13 cellular contexts compared by ENCODE assay signal in genomic region chr7:30159153-30159552, GRCh38. TPM values are rescaled to one million over a fixed set of nuclear protein-coding genes. Genes with fewer than 3 reads are reported as not detected.
A peak's percentile ranks its signal among the peaks of the same experiment; 100 is the strongest.
DNase-seq lines count a peak whose midpoint lies in the region; ATAC-seq and TF ChIP-seq lines count a peak whose summit lies in the region.
"Had no signal": no experiment of that assay in that cellular context is flagged by ENCODE, and none has a peak within 500 bp of the region (broad histone marks: within the 10 kb centered on the region; RNA-seq: fewer than 3 reads in every experiment).

No MANE protein-coding gene starts in this region.

- 37 to 59% (median 40%) methylated on average over 4 of the region's 4 CpGs for WGBS in spleen, 5 donors

- peaks cover 15 to 67% (median 45%) of the 10 kb centered on the region in 6 donors for H3K4me1 ChIP-seq in spleen
- H3K4me1 ChIP-seq: psoas muscle had no signal

- no peaks in the 10 kb centered on the region for H3K9me3 Mint-ChIP-seq in activated naive CD4-positive, alpha-beta T cell treated with anti-CD3 and anti-CD28 coated beads, Interleukin-2, amount 10 ng/mL, durations not matched to agents 7 days and 5 days
- H3K9me3 Mint-ChIP-seq: activated T-helper 2 cell treated with anti-CD3 and anti-CD28 coated beads, Interferon-gamma antibody, Interleukin-2, Interleukin-4, amounts not matched to agents 10 μg/mL and 5 μg/mL and 100 μg/mL, durations not matched to agents 14 hours and 24 hours and 36 hours had no signal

- TF ChIP-seq CTCF in spleen (IDR thresholded peaks at IDR 0.05 in 8 of 11, conservative IDR thresholded peaks at IDR 0.05 in 3 of 11) = no peak

- H3K4me3 ChIP-seq in spleen = peak overlapping the region in 1 of 8 donors; percentile 38
- H3K4me3 ChIP-seq: psoas muscle, thyroid gland had no signal

- intact Hi-C loops in spleen (cut with DNase I; ENCODE audit: low total_unique reads) = no loop called here

- no peak overlapping the region for H3K4me3 Mint-ChIP-seq in activated naive CD4-positive, alpha-beta T cell treated with anti-CD3 and anti-CD28 coated beads, Interleukin-2, amount 10 ng/mL, durations not matched to agents 7 days and 5 days

- DNase-seq in Kasumi-1 (lab: John Stamatoyannopoulos, UW) (peak; percentile 86 to 89), SKM-1 treated with dmso at 0.1 percent for 144 hours (lab: John Stamatoyannopoulos, UW; ENCODE audit: unreplicated experiment) (peak; percentile 78), spleen (no peak), ecto neural progenitor cell (ENCODE audit: low spot score) (no peak)
- DNase-seq in activated effector memory CD4-positive, alpha-beta T cell treated with Interleukin-2 at 50 U/mL for 16 hours = no peak
- DNase-seq in activated naive CD4-positive, alpha-beta T cell treated with anti-CD3 and anti-CD28 coated beads, Interleukin-2, amount 10 ng/mL, durations not matched to agents 7 days and 5 days = no peak
- DNase-seq: activated CD4-positive, alpha-beta T cell treated with anti-CD3 and anti-CD28 coated beads, Interleukin-2, amount 50 U/mL, for 4 hours; left cardiac atrium; NCI-H187; psoas muscle had no signal

- no peaks in the 10 kb centered on the region for H3K9me3 ChIP-seq in spleen
- H3K9me3 ChIP-seq: psoas muscle, thyroid gland had no signal

- peaks cover 73% of the 10 kb centered on the region for H3K4me1 Mint-ChIP-seq in activated naive CD4-positive, alpha-beta T cell treated with anti-CD3 and anti-CD28 coated beads, Interleukin-2, amount 10 ng/mL, durations not matched to agents 7 days and 5 days

- H3K27ac ChIP-seq in spleen = peak overlapping the region in 6 of 8 donors; percentile 8 to 71 (median 59)
- H3K27ac ChIP-seq: psoas muscle, thyroid gland had no signal

- no peak overlapping the region for H3K27ac Mint-ChIP-seq in activated naive CD4-positive, alpha-beta T cell treated with anti-CD3 and anti-CD28 coated beads, Interleukin-2, amount 10 ng/mL, durations not matched to agents 7 days and 5 days

- CTCF ChIA-PET in activated naive CD4-positive, alpha-beta T cell treated with anti-CD3 and anti-CD28 coated beads, Interleukin-2, amount 10 ng/mL, durations not matched to agents 7 days and 5 days (lab: Charles Lee) = interaction anchor here (1.0 to 1.2 kb wide), 2 partner anchors 17 to 25 kb away, joined by 3 read pairs; partner anchors contain the start of gene MTURN

- TF ChIP-seq POLR2A in spleen (IDR thresholded peaks at IDR 0.05) = no peak

- no peaks in the 10 kb centered on the region for H3K27me3 ChIP-seq in spleen (replicated peaks in 1 of 7)
- H3K27me3 ChIP-seq: thyroid gland had no signal

- no peaks in the 10 kb centered on the region for H3K36me3 Mint-ChIP-seq in activated naive CD4-positive, alpha-beta T cell treated with anti-CD3 and anti-CD28 coated beads, Interleukin-2, amount 10 ng/mL, durations not matched to agents 7 days and 5 days

- ATAC-seq in GM18868 (IDR thresholded peaks at IDR 0.05; ENCODE audit: unreplicated experiment) = peak; percentile 34

- H3K27me3 Mint-ChIP-seq in activated naive CD4-positive, alpha-beta T cell treated with anti-CD3 and anti-CD28 coated beads, Interleukin-2, amount 10 ng/mL, durations not matched to agents 7 days and 5 days = no peaks in the 10 kb centered on the region

- peaks cover 0 to 4% (median 0%) of the 10 kb centered on the region in 6 donors for H3K36me3 ChIP-seq in spleen

RNA-seq across cellular contexts. Expression of gene MTURN, which starts 24.4 kb away (rescaled TPM):
- total RNA-seq in spleen = 10 to 100 TPM; 11.8 to 36.6 (median 17.0) TPM
- polyA plus RNA-seq in spleen = 1 to 10 TPM; 6.3 to 7.4 (median 6.5) TPM

Comparison
In these comparisons a context has a peak if more than half of its experiments do, and no peak if none do; other contexts are left out.
1. DNase-seq: peak in Kasumi-1 (2 of 2) and SKM-1 treated with dmso at 0.1 percent for 144 hours (single experiment); none in spleen (single experiment), activated effector memory CD4-positive, alpha-beta T cell treated with Interleukin-2 at 50 U/mL for 16 hours (single experiment), ecto neural progenitor cell (single experiment) and activated naive CD4-positive, alpha-beta T cell treated with anti-CD3 and anti-CD28 coated beads, Interleukin-2, amount 10 ng/mL, durations not matched to agents 7 days and 5 days (single experiment).